Comparison of ENCODE assay signal across 15 cellular contexts in the genomic region with DNA sequence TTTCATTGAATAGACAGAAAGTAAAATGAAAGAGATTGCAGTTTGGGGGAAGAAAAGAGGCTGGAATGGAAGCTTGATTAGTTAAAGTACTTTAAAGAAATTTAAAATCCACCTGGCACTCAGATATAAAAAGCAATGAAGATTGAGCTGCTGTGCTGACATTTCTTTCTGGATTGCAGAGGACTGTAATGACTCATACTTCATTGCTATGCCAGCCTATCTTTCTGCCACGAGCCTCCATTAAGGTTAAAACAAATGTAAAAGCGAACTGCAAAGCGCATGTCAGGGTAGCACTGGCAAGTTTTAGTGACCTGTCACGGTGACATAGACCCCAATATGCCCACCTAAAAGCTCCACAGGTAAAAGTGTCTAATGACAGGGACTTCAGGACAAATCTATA.
"Had no signal": no experiment of that assay in that cellular context is flagged by ENCODE, and none has a peak within 500 bp of the region (broad histone marks: within the 10 kb centered on the region; RNA-seq: fewer than 3 reads in every experiment).

No MANE protein-coding gene starts in this region.

- DNase-seq: activated CD4-positive, CD25-positive, alpha-beta regulatory T cell treated with anti-CD3 and anti-CD28 coated beads, Interleukin-2, amount 50 U/mL, for 72 hours; activated naive CD4-positive, alpha-beta T cell treated with anti-CD3 and anti-CD28 coated beads for 36 hours; activated naive CD8-positive, alpha-beta T cell treated with anti-CD3 and anti-CD28 coated beads, Interleukin-2, amount 50 U/mL, for 24 hours; activated T-cell treated with anti-CD3 and anti-CD28 coated beads for 4 hours; aorta; dorsolateral prefrontal cortex; erythroblast; naive B cell; retina; stimulated activated CD4-positive, alpha-beta T cell treated with anti-CD3 and anti-CD28 coated beads, Interleukin-2, amount 100 ng/mL, for 48 hours; tibial artery had no signal

- H3K27me3 ChIP-seq: cardiac muscle cell, dorsolateral prefrontal cortex, gastroesophageal sphincter, tibial artery, vagina had no signal

- H3K36me3 Mint-ChIP-seq: naive B cell; stimulated activated memory B cell treated with anti-CD40 and anti-IgM and Interleukin-4, amounts not matched to agents 10 μg/mL and 1 μg/mL and 100 μg/mL, for 72 hours had no signal

- H3K4me3 ChIP-seq: cardiac muscle cell, gastroesophageal sphincter, tibial artery, vagina had no signal

- H3K4me3 Mint-ChIP-seq: activated naive CD4-positive, alpha-beta T cell treated with anti-CD3 and anti-CD28 coated beads for 36 hours; activated naive CD8-positive, alpha-beta T cell treated with anti-CD3 and anti-CD28 coated beads, Interleukin-2, amount 50 U/mL, for 24 hours; naive B cell; stimulated activated memory B cell treated with anti-CD40 and anti-IgM and Interleukin-4, amounts not matched to agents 10 μg/mL and 1 μg/mL and 100 μg/mL, for 72 hours had no signal

- H3K36me3 ChIP-seq: cardiac muscle cell, gastroesophageal sphincter, tibial artery, vagina had no signal

- H3K9me3 Mint-ChIP-seq: activated naive CD4-positive, alpha-beta T cell treated with anti-CD3 and anti-CD28 coated beads for 36 hours; stimulated activated memory B cell treated with anti-CD40 and anti-IgM and Interleukin-4, amounts not matched to agents 10 μg/mL and 1 μg/mL and 100 μg/mL, for 72 hours had no signal

- H3K4me1 Mint-ChIP-seq: activated naive CD8-positive, alpha-beta T cell treated with anti-CD3 and anti-CD28 coated beads, Interleukin-2, amount 50 U/mL, for 24 hours; naive B cell; stimulated activated memory B cell treated with anti-CD40 and anti-IgM and Interleukin-4, amounts not matched to agents 10 μg/mL and 1 μg/mL and 100 μg/mL, for 72 hours had no signal

- H3K4me1 ChIP-seq: gastroesophageal sphincter, tibial artery, vagina had no signal

- H3K27me3 Mint-ChIP-seq: activated naive CD8-positive, alpha-beta T cell treated with anti-CD3 and anti-CD28 coated beads, Interleukin-2, amount 50 U/mL, for 24 hours; naive B cell; stimulated activated memory B cell treated with anti-CD40 and anti-IgM and Interleukin-4, amounts not matched to agents 10 μg/mL and 1 μg/mL and 100 μg/mL, for 72 hours had no signal

- H3K9me3 ChIP-seq: gastroesophageal sphincter, tibial artery, vagina had no signal

- H3K27ac Mint-ChIP-seq: activated naive CD4-positive, alpha-beta T cell treated with anti-CD3 and anti-CD28 coated beads for 36 hours; activated naive CD8-positive, alpha-beta T cell treated with anti-CD3 and anti-CD28 coated beads, Interleukin-2, amount 50 U/mL, for 24 hours; naive B cell; stimulated activated memory B cell treated with anti-CD40 and anti-IgM and Interleukin-4, amounts not matched to agents 10 μg/mL and 1 μg/mL and 100 μg/mL, for 72 hours had no signal

- ATAC-seq: activated naive CD8-positive, alpha-beta T cell treated with anti-CD3 and anti-CD28 coated beads, Interleukin-2, amount 50 U/mL, for 24 hours; gastroesophageal sphincter; stimulated activated memory B cell treated with anti-CD40 and anti-IgM and Interleukin-4, amounts not matched to agents 10 μg/mL and 1 μg/mL and 100 μg/mL, for 72 hours had no signal

- H3K27ac ChIP-seq: cardiac muscle cell, dorsolateral prefrontal cortex, gastroesophageal sphincter, tibial artery, vagina had no signal
